12 cellular contexts compared by ENCODE assay signal in genomic region chr11:102589047-102589459, GRCh38. TPM values are rescaled to one million over a fixed set of nuclear protein-coding genes. Genes with fewer than 3 reads are reported as not detected.
DNase-seq lines count a peak whose midpoint lies in the region; ATAC-seq and TF ChIP-seq lines count a peak whose summit lies in the region.
"Had no signal": no experiment of that assay in that cellular context is flagged by ENCODE, and none has a peak within 500 bp of the region (broad histone marks: within the 10 kb centered on the region; RNA-seq: fewer than 3 reads in every experiment).

No MANE protein-coding gene starts in this region.

- TF ChIP-seq CTCF in tibial nerve (IDR thresholded peaks at IDR 0.05) = no peak

- no peak for TF ChIP-seq POLR2A in tibial nerve (IDR thresholded peaks at IDR 0.05)

- DNase-seq in activated CD4-positive, alpha-beta T cell treated with anti-CD3 and anti-CD28 coated beads for 48 hours = peak; percentile 72
- no peak for DNase-seq in activated CD4-positive, alpha-beta T cell treated with anti-CD3 and anti-CD28 coated beads, Interleukin-2, amount 50 U/mL, for 1 hour
- peak; percentile 69 for DNase-seq in stimulated activated CD4-positive, alpha-beta T cell treated with anti-CD3 and anti-CD28 coated beads, Interleukin-1b, Interleukin-23, amount 100 ng/mL, for 48 hours
- DNase-seq in islet precursor cell = no peak
- DNase-seq in tibial nerve (ENCODE audit: low spot score in 2 of 2) = no peak
- no peak for DNase-seq in NCI-H2171 (lab: John Stamatoyannopoulos, UW)
- DNase-seq: cerebellar nuclear complex, retina, transverse colon had no signal

- WGBS in tibial nerve, 2 donors = 72 to 77% methylated on average over 2 of the region's 2 CpGs

- H3K27me3 ChIP-seq in tibial nerve = no peaks in the 10 kb centered on the region
- H3K27me3 ChIP-seq: transverse colon had no signal

- ATAC-seq in GM21723 (IDR thresholded peaks at IDR 0.05; ENCODE audit: unreplicated experiment) (peak; percentile 85), HG03558 (IDR thresholded peaks at IDR 0.05; ENCODE audit: extremely low read depth, unreplicated experiment) (peak; percentile 56)
- ATAC-seq: A549 had no signal

- no peak overlapping the region for H3K27ac ChIP-seq in tibial nerve
- H3K27ac ChIP-seq: A549, transverse colon had no signal

- peaks cover 0 to 4% (median 0%) of the 10 kb centered on the region in 4 donors for H3K9me3 ChIP-seq in tibial nerve
- H3K9me3 ChIP-seq: transverse colon had no signal

- H3K4me3 ChIP-seq in tibial nerve = no peak overlapping the region
- H3K4me3 ChIP-seq: A549, transverse colon had no signal

- H3K36me3 ChIP-seq in tibial nerve = no peaks in the 10 kb centered on the region
- H3K36me3 ChIP-seq: transverse colon had no signal

- no peak for TF ChIP-seq EP300 in tibial nerve (IDR thresholded peaks at IDR 0.05)

- H3K4me1 ChIP-seq in tibial nerve = no peaks in the 10 kb centered on the region
- H3K4me1 ChIP-seq: transverse colon had no signal

RNA-seq across cellular contexts. Expression of gene MMP20, which starts 36.1 kb away (rescaled TPM):
- not detected for total RNA-seq in tibial nerve
- total RNA-seq: transverse colon had no signal

RNA-seq across cellular contexts. Expression of gene MMP7, which starts 58.5 kb away (rescaled TPM):
- not detected for total RNA-seq in tibial nerve
- total RNA-seq: transverse colon had no signal

Comparison
In these comparisons a context has a peak if more than half of its experiments do, and no peak if none do; other contexts are left out.
1. DNase-seq: peak in activated CD4-positive, alpha-beta T cell treated with anti-CD3 and anti-CD28 coated beads for 48 hours (single experiment) and stimulated activated CD4-positive, alpha-beta T cell treated with anti-CD3 and anti-CD28 coated beads, Interleukin-1b, Interleukin-23, amount 100 ng/mL, for 48 hours (single experiment); none in activated CD4-positive, alpha-beta T cell treated with anti-CD3 and anti-CD28 coated beads, Interleukin-2, amount 50 U/mL, for 1 hour (single experiment), islet precursor cell (single experiment), tibial nerve (0 of 2) and NCI-H2171 (single experiment).